Comparison of ENCODE assay signal across 8 cellular contexts in genomic region chr19:33176670-33177416, GRCh38. TPM values are rescaled to one million over a fixed set of nuclear protein-coding genes. Genes with fewer than 3 reads are reported as not detected.
DNase-seq lines count a peak whose midpoint lies in the region; ATAC-seq and TF ChIP-seq lines count a peak whose summit lies in the region.

No MANE protein-coding gene starts in this region.

- H3K4me3 Mint-ChIP-seq in naive B cell, result peak overlapping the region; percentile 92 to 99 (median 98)
- H3K4me3 Mint-ChIP-seq in stimulated activated memory B cell treated with anti-CD40 and anti-IgM and Interleukin-4, amounts not matched to agents 10 μg/mL and 1 μg/mL and 100 μg/mL, for 72 hours, result peak overlapping the region; percentile 90

- peaks cover 31% of the 10 kb centered on the region for H3K4me1 ChIP-seq in Panc1 (ENCODE audit: control insufficient read depth, insufficient read depth, low read length)

- peak overlapping the region; percentile 97 for H3K27ac ChIP-seq in Panc1 (ENCODE audit: low read length)

- H3K36me3 Mint-ChIP-seq in naive B cell, result peaks cover 0 to 15% of the 10 kb centered on the region in 2 donors
- peaks cover 9% of the 10 kb centered on the region for H3K36me3 Mint-ChIP-seq in stimulated activated memory B cell treated with anti-CD40 and anti-IgM and Interleukin-4, amounts not matched to agents 10 μg/mL and 1 μg/mL and 100 μg/mL, for 72 hours

- POLR2A ChIA-PET in Panc1 (lab: Charles Lee), result interaction anchor here (0.5 to 0.8 kb wide), 3 partner anchors 26 to 113 kb away, joined by 3 to 5 read pairs (median 4); no protein-coding TSS in a partner anchor

- H3K36me3 ChIP-seq in Panc1 (ENCODE audit: control insufficient read depth, insufficient read depth, low read length), result no peaks in the 10 kb centered on the region; the same call in 1 of the 2 replicates

- H3K4me3 ChIP-seq in Panc1 (ENCODE audit: low read depth in 2 of 2, low read length in 2 of 2), result peak overlapping the region; percentile 94 to 99

- peaks cover 0 to 5% (median 4%) of the 10 kb centered on the region in 3 donors for H3K27me3 Mint-ChIP-seq in naive B cell
- H3K27me3 Mint-ChIP-seq in stimulated activated memory B cell treated with anti-CD40 and anti-IgM and Interleukin-4, amounts not matched to agents 10 μg/mL and 1 μg/mL and 100 μg/mL, for 72 hours, result no peaks in the 10 kb centered on the region

- H3K27me3 ChIP-seq in Panc1 (ENCODE audit: control insufficient read depth, insufficient read depth, low read length), result no peaks in the 10 kb centered on the region

- peaks cover 0 to 4% (median 0%) of the 10 kb centered on the region in 7 donors for H3K9me3 Mint-ChIP-seq in naive B cell
- no peaks in the 10 kb centered on the region for H3K9me3 Mint-ChIP-seq in stimulated activated memory B cell treated with anti-CD40 and anti-IgM and Interleukin-4, amounts not matched to agents 10 μg/mL and 1 μg/mL and 100 μg/mL, for 72 hours

- no peak for TF ChIP-seq CTCF in Panc1 (IDR thresholded peaks at IDR 0.05)

- intact Hi-C loops in Panc1 (cut with micrococcal nuclease; ENCODE audit: unreplicated experiment), result no loop called here

- TSS peak; percentile 94 for BruUV-seq in Panc1 (replicated peaks; lab: Mats Ljungman, UMichigan)

- H3K4me1 Mint-ChIP-seq in naive B cell, result peaks cover 39 to 54% (median 41%) of the 10 kb centered on the region in 3 donors
- H3K4me1 Mint-ChIP-seq in stimulated activated memory B cell treated with anti-CD40 and anti-IgM and Interleukin-4, amounts not matched to agents 10 μg/mL and 1 μg/mL and 100 μg/mL, for 72 hours, result peaks cover 51% of the 10 kb centered on the region

- CTCF ChIA-PET in Panc1 (lab: Charles Lee), result interaction anchor here (0.5 to 1.7 kb wide), 12 partner anchors 8 to 1027 kb away, joined by 3 to 7 read pairs (median 4); no protein-coding TSS in a partner anchor

- ATAC-seq in GM21723 (IDR thresholded peaks at IDR 0.05; ENCODE audit: unreplicated experiment) (peak; percentile 84), Panc1 (peak; percentile 95), naive B cell (ENCODE audit: low read depth in 2 of 2) (peak; percentile 69 to 70)
- peak; percentile 93 for ATAC-seq in stimulated activated memory B cell treated with anti-CD40 and anti-IgM and Interleukin-4, amounts not matched to agents 10 μg/mL and 1 μg/mL and 100 μg/mL, for 72 hours

- peak; percentile 97 for DNase-seq in DMS79 treated with DMSO at 0.1 percent for 48 hours (lab: John Stamatoyannopoulos, UW)
- peak; percentile 100 for DNase-seq in KG1 (lab: John Stamatoyannopoulos, UW)
- peak; percentile 98 for DNase-seq in Panc1 (ENCODE audit: low read depth, low spot score)
- DNase-seq in activated T-helper 1 cell treated with Interleukin-2 at 50 U/mL for 16 hours (ENCODE audit: low read depth), result peak; percentile 93
- peak; percentile 98 for DNase-seq in fibroblast of gingiva (ENCODE audit: low read depth)
- peak; percentile 99 for DNase-seq in naive B cell

- peak overlapping the region; percentile 99 to 100 (median 100) for H3K27ac Mint-ChIP-seq in naive B cell
- peak overlapping the region; percentile 98 for H3K27ac Mint-ChIP-seq in stimulated activated memory B cell treated with anti-CD40 and anti-IgM and Interleukin-4, amounts not matched to agents 10 μg/mL and 1 μg/mL and 100 μg/mL, for 72 hours

- no peaks in the 10 kb centered on the region for H3K9me3 ChIP-seq in Panc1 (ENCODE audit: control insufficient read depth, insufficient read depth, low read depth, low read length)

- in situ Hi-C loops in Panc1 (cut with HindIII; ENCODE audit: low pct_unique_long_range_greater_than_20kb, low sequenced_read_pairs), result no loop called here

RNA-seq across cellular contexts. Expression of gene LRP3, which starts 17.3 kb away (rescaled TPM):
- 28.6 TPM for total RNA-seq in Panc1 (2021; ENCODE audit: unreplicated experiment)
- 40.1 TPM for polyA plus RNA-seq in Panc1 (2012; ENCODE audit: insufficient read length)
- polyA plus RNA-seq in naive B cell (ENCODE audit: low read depth in 6 of 6), result not detected

RNA-seq across cellular contexts. Expression of gene WDR88, which starts 44.9 kb away (rescaled TPM):
- 0.31 TPM for total RNA-seq in Panc1 (2021; ENCODE audit: unreplicated experiment)
- 0.24 TPM for polyA plus RNA-seq in Panc1 (2012; ENCODE audit: insufficient read length)
- under 1 TPM in 2 of 6 donors, not detected in 4; 0.43 to 0.65 TPM for polyA plus RNA-seq in naive B cell (ENCODE audit: low read depth in 6 of 6)

RNA-seq across cellular contexts. Expression of gene SLC7A10, which starts 48.8 kb away (rescaled TPM):
- total RNA-seq in Panc1 (2021; ENCODE audit: unreplicated experiment), result 1.1 TPM
- 5.2 TPM for polyA plus RNA-seq in Panc1 (2012; ENCODE audit: insufficient read length)
- polyA plus RNA-seq in naive B cell (ENCODE audit: low read depth in 6 of 6), result not detected

Comparison
In these comparisons a context has a peak if more than half of its experiments do, and no peak if none do; other contexts are left out.
1. Peak in every context shown above with its lines: DNase-seq, ATAC-seq, H3K4me3 ChIP-seq and H3K27ac ChIP-seq.